ENCODE assay signal across 1 cellular context in the genomic region with DNA sequence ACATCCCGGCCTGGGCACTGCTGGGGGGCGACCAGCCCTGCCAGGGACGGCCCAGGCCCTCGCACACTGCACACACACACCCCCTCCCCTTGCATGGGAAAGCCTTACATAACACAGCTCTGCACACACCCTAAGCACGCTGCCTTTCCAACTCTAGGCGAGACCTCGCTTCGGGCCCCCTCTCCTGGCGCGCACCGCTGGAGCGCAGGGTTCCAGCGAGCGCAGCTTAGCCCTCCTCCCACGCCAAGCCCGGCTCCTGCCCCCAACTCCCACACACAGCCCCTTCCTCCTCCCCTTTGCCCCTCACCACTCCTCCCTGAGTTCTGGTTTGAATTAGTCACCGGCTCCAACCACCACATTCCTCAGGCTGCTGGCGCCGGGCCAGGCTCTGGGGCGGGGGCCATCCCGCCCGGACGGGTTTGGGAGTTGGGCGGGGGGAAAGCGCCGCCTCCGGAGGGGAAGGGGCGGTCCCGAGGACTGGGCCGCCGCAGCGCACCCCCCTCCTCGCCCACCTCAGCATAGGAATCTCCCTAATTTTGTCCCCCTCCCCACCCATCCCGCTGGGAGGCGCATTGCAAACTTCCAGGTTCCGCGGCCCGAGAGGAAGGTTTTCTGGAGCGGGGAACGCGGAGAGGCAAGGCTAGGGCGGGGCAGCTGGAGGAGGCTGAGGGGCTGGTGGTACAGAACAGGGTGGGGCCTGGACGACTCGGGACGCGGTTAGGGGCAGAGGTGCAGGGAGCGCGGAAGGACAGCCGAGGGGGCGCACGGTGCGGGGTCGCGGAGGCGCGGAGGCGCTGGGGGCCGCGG.
TF ChIP-seq lines count a peak whose summit lies in the region.

No MANE protein-coding gene starts in this region.

TF ChIP-seq in K562, 482 proteins besides CTCF, POLR2A, EP300 and RAD21 (continued from another document):
- TF ChIP-seq, protein P1, sequence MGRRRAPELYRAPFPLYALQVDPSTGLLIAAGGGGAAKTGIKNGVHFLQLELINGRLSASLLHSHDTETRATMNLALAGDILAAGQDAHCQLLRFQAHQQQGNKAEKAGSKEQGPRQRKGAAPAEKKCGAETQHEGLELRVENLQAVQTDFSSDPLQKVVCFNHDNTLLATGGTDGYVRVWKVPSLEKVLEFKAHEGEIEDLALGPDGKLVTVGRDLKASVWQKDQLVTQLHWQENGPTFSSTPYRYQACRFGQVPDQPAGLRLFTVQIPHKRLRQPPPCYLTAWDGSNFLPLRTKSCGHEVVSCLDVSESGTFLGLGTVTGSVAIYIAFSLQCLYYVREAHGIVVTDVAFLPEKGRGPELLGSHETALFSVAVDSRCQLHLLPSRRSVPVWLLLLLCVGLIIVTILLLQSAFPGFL (CRISPR knock-in tag; IDR thresholded peaks at IDR 0.05) = no peak
- TF ChIP-seq, protein P2, sequence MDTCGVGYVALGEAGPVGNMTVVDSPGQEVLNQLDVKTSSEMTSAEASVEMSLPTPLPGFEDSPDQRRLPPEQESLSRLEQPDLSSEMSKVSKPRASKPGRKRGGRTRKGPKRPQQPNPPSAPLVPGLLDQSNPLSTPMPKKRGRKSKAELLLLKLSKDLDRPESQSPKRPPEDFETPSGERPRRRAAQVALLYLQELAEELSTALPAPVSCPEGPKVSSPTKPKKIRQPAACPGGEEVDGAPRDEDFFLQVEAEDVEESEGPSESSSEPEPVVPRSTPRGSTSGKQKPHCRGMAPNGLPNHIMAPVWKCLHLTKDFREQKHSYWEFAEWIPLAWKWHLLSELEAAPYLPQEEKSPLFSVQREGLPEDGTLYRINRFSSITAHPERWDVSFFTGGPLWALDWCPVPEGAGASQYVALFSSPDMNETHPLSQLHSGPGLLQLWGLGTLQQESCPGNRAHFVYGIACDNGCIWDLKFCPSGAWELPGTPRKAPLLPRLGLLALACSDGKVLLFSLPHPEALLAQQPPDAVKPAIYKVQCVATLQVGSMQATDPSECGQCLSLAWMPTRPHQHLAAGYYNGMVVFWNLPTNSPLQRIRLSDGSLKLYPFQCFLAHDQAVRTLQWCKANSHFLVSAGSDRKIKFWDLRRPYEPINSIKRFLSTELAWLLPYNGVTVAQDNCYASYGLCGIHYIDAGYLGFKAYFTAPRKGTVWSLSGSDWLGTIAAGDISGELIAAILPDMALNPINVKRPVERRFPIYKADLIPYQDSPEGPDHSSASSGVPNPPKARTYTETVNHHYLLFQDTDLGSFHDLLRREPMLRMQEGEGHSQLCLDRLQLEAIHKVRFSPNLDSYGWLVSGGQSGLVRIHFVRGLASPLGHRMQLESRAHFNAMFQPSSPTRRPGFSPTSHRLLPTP (IDR thresholded peaks at IDR 0.05; ENCODE audit: borderline replicate concordance, extremely low read depth, insufficient read length) = no peak
- TF ChIP-seq PCBP1 (IDR thresholded peaks at IDR 0.05; ENCODE audit: low read depth, low read length, poor library complexity, severe bottlenecking) (peak; percentile 95), RUNX1 (IDR thresholded peaks at IDR 0.05; ENCODE audit: low read depth) (peak; percentile 57; the same call in 1 of the 2 replicates), HMGN3 (IDR thresholded peaks at IDR 0.05; ENCODE audit: borderline replicate concordance, extremely low read depth, insufficient read length, low read depth, low read length) (peak; percentile 96), ZKSCAN1 (IDR thresholded peaks at IDR 0.05; ENCODE audit: low read depth, low read length) (0 out of 2 replicates have a peak, but pooled peaks have one; percentile 25), SRSF9 (IDR thresholded peaks at IDR 0.05; ENCODE audit: borderline replicate concordance, low read depth, low read length) (no peak), ZNF436 (CRISPR knock-in tag; IDR thresholded peaks at IDR 0.05) (no peak), ZNF311 (CRISPR knock-in tag; IDR thresholded peaks at IDR 0.05) (no peak), FIP1L1 (IDR thresholded peaks at IDR 0.05; ENCODE audit: low read depth, low read length, poor library complexity, severe bottlenecking) (peak; percentile 9), EGR1 (conservative IDR thresholded peaks at IDR 0.05) (peak; percentile 100), SIX5 (IDR thresholded peaks at IDR 0.05; ENCODE audit: borderline replicate concordance in 1 of 2, insufficient read depth in 1 of 2, low read depth in 1 of 2, low read length in 2 of 2) (no peak), TBL1XR1 (IDR thresholded peaks at IDR 0.05; ENCODE audit: low read length in 2 of 2) (peak; percentile 51 to 53; a peak in 2 of 4 replicates), ZNF384 (IDR thresholded peaks at IDR 0.05; ENCODE audit: low read depth, low read length) (no peak), PPARD (CRISPR knock-in tag; IDR thresholded peaks at IDR 0.05) (no peak), ETV6 (IDR thresholded peaks at IDR 0.05; ENCODE audit: borderline replicate concordance in 1 of 2, low read depth in 2 of 2, low read length in 1 of 2) (0 out of 4 replicates have a peak, but pooled peaks of 1 of the 2 experiments have one; percentile 26), ETV6 (CRISPR knock-in tag; IDR thresholded peaks at IDR 0.05; ENCODE audit: borderline replicate concordance) (no peak), ARHGAP35 (IDR thresholded peaks at IDR 0.05; ENCODE audit: partially characterized antibody) (no peak)
- TF ChIP-seq, protein P3, sequence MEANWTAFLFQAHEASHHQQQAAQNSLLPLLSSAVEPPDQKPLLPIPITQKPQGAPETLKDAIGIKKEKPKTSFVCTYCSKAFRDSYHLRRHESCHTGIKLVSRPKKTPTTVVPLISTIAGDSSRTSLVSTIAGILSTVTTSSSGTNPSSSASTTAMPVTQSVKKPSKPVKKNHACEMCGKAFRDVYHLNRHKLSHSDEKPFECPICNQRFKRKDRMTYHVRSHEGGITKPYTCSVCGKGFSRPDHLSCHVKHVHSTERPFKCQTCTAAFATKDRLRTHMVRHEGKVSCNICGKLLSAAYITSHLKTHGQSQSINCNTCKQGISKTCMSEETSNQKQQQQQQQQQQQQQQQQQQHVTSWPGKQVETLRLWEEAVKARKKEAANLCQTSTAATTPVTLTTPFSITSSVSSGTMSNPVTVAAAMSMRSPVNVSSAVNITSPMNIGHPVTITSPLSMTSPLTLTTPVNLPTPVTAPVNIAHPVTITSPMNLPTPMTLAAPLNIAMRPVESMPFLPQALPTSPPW (CRISPR knock-in tag; IDR thresholded peaks at IDR 0.05) = peak; percentile 98
